Comparison of ENCODE assay signal across 6 cellular contexts in the genomic region with DNA sequence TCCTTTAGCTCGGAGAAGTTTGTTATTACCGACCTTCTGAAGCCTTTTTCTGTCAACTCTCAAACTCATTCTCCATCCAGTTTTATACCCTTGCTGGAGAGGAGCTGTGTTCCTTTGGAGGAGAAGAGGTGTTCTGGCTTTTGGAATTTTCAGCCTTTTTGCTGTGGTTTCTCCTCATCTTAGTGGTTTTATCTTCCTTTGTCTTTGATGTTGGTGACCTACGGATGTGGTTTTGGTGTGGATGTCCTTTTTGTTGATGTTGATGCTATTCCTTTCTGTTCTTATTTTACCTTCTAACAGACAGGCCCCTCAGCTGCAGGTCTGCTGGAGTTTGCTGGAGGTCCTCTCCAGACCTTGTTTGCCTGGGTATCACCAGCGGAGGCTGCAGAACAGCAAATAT. TPM values are rescaled to one million over a fixed set of nuclear protein-coding genes. Genes with fewer than 3 reads are reported as not detected.
DNase-seq lines count a peak whose midpoint lies in the region; ATAC-seq and TF ChIP-seq lines count a peak whose summit lies in the region.
"Not testable (repeated sequence)": the region's sequence is repeated elsewhere in the genome, so short reads cannot be mapped to it uniquely, and the experiment has no call there.

No MANE protein-coding gene starts in this region.

- TF ChIP-seq CTCF in CD4-positive, alpha-beta T cell (IDR thresholded peaks at IDR 0.05), result not testable (repeated sequence)

- peak overlapping the region; percentile 1 for H3K4me3 Mint-ChIP-seq in CD4-positive, alpha-beta T cell
- peak overlapping the region; percentile 5 for H3K4me3 Mint-ChIP-seq in T-helper 17 cell
- peak overlapping the region; percentile 56 for H3K4me3 Mint-ChIP-seq in activated naive CD8-positive, alpha-beta T cell
- H3K4me3 Mint-ChIP-seq in immature natural killer cell, result peak overlapping the region in 1 of 5 donors; percentile 12
- H3K4me3 Mint-ChIP-seq in naive thymus-derived CD8-positive, alpha-beta T cell, result peak overlapping the region in 6 of 10 donors; percentile 3 to 49 (median 17)

- H3K36me3 Mint-ChIP-seq in CD4-positive, alpha-beta T cell (ENCODE audit: low read depth); T-helper 17 cell (ENCODE audit: low read depth); activated naive CD8-positive, alpha-beta T cell; immature natural killer cell: not testable (repeated sequence)
- peaks cover 0 to 11% (median 0%) of the 10 kb centered on the region in 3 donors for H3K36me3 Mint-ChIP-seq in naive thymus-derived CD8-positive, alpha-beta T cell

- H3K27ac ChIP-seq in CD4-positive, alpha-beta T cell (ENCODE audit: low read depth, low read length), result not testable (repeated sequence)

- POLR2A ChIA-PET in CD4-positive, alpha-beta T cell (lab: Charles Lee), result interaction anchor here (5.0 kb wide), 1 partner anchor 24 kb away, joined by 26 read pairs; a partner anchor contains a TSS
- POLR2A ChIA-PET in naive thymus-derived CD8-positive, alpha-beta T cell (lab: Charles Lee), result interaction anchor here (1.2 kb wide), 1 partner anchor 25 kb away, joined by 3 read pairs; a partner anchor contains a TSS

- ATAC-seq in CD4-positive, alpha-beta T cell (ENCODE audit: poor library complexity); T-helper 17 cell; naive thymus-derived CD8-positive, alpha-beta T cell: not testable (repeated sequence)

- not testable (repeated sequence) for H3K4me3 ChIP-seq in Jurkat, Clone E6-1 (ENCODE audit: low read length)

- CTCF ChIA-PET in CD4-positive, alpha-beta T cell (lab: Charles Lee), result not testable (repeated sequence)

- H3K27ac Mint-ChIP-seq in CD4-positive, alpha-beta T cell; T-helper 17 cell; activated naive CD8-positive, alpha-beta T cell; immature natural killer cell: not testable (repeated sequence)
- peak overlapping the region in 1 of 10 donors; percentile 46 for H3K27ac Mint-ChIP-seq in naive thymus-derived CD8-positive, alpha-beta T cell

- intact Hi-C loops in CD4-positive, alpha-beta T cell (cut with DNase I, micrococcal nuclease), result not testable (repeated sequence)

- not testable (repeated sequence) for DNase-seq in CD4-positive, alpha-beta T cell; T-helper 17 cell; naive thymus-derived CD8-positive, alpha-beta T cell
- peak; percentile 52 for DNase-seq in Jurkat, Clone E6-1 (ENCODE audit: low read depth, low spot score)
- DNase-seq in immature natural killer cell, result peak in 2 of 3 donors; percentile 2 to 3

- not testable (repeated sequence) for H3K4me1 Mint-ChIP-seq in CD4-positive, alpha-beta T cell (ENCODE audit: low read depth); T-helper 17 cell; activated naive CD8-positive, alpha-beta T cell (ENCODE audit: low read depth)
- peaks cover 8 to 15% of the 10 kb centered on the region in 2 donors for H3K4me1 Mint-ChIP-seq in immature natural killer cell
- H3K4me1 Mint-ChIP-seq in naive thymus-derived CD8-positive, alpha-beta T cell, result peaks cover 4 to 14% (median 11%) of the 10 kb centered on the region in 4 donors

- H3K9me3 Mint-ChIP-seq in CD4-positive, alpha-beta T cell; activated naive CD8-positive, alpha-beta T cell (ENCODE audit: low read depth); immature natural killer cell: not testable (repeated sequence)
- H3K9me3 Mint-ChIP-seq in naive thymus-derived CD8-positive, alpha-beta T cell, result peaks cover 0 to 17% (median 4%) of the 10 kb centered on the region in 9 donors

- not testable (repeated sequence) for H3K27me3 ChIP-seq in CD4-positive, alpha-beta T cell (ENCODE audit: control insufficient read depth, insufficient read depth, low read length)

- not testable (repeated sequence) for H3K9me3 ChIP-seq in CD4-positive, alpha-beta T cell (ENCODE audit: control insufficient read depth, low read length); T-helper 17 cell (ENCODE audit: control insufficient read depth, low read length, poor library complexity, severe bottlenecking)

- H3K27me3 Mint-ChIP-seq in CD4-positive, alpha-beta T cell, result peaks cover 52% of the 10 kb centered on the region
- H3K27me3 Mint-ChIP-seq in T-helper 17 cell (peaks cover 47% of the 10 kb centered on the region), immature natural killer cell (ENCODE audit: low read depth in 3 of 3) (peaks cover 7 to 26% (median 9%) of the 10 kb centered on the region in 3 donors)
- H3K27me3 Mint-ChIP-seq in activated naive CD8-positive, alpha-beta T cell, result not testable (repeated sequence)
- H3K27me3 Mint-ChIP-seq in naive thymus-derived CD8-positive, alpha-beta T cell, result peaks cover 8 to 38% (median 29%) of the 10 kb centered on the region in 5 donors

RNA-seq across cellular contexts. Expression of a gene that starts 8.7 kb away (rescaled TPM):
- total RNA-seq in CD4-positive, alpha-beta T cell, result 10 to 100 TPM; 23.1 TPM
- 49.4 TPM for polyA plus RNA-seq in Jurkat, Clone E6-1 (2012; ENCODE audit: insufficient read depth, insufficient read length)
- total RNA-seq in T-helper 17 cell, result 10 to 100 TPM; 27.1 to 31.3 TPM
- polyA plus RNA-seq in immature natural killer cell, result 10 to 100 TPM in 1 of 3 donors, 1 to 10 TPM in 2; 4.5 to 10.9 (median 7.0) TPM
- total RNA-seq in naive thymus-derived CD8-positive, alpha-beta T cell, result 10 to 100 TPM; 41.1 to 44.2 TPM
- 10 to 100 TPM in 2 of 3 donors, 1 to 10 TPM in 1; 9.0 to 10.8 (median 10.1) TPM for polyA plus RNA-seq in naive thymus-derived CD8-positive, alpha-beta T cell
